Comparison of ENCODE assay signal across 8 cellular contexts in genomic region chr18:24878289-24878688, GRCh38.
DNase-seq lines count a peak whose midpoint lies in the region; ATAC-seq and TF ChIP-seq lines count a peak whose summit lies in the region.

No MANE protein-coding gene starts in this region.

- H3K4me1 ChIP-seq in neural progenitor cell: peaks cover 31% of the 10 kb centered on the region
- no peaks in the 10 kb centered on the region for H3K4me1 ChIP-seq in CD4-positive, alpha-beta memory T cell (ENCODE audit: insufficient read depth, low read length)

- H3F3A ChIP-seq in neural progenitor cell (ENCODE audit: low read depth): peaks cover 27% of the 10 kb centered on the region

- no peaks in the 10 kb centered on the region for H3K79me2 ChIP-seq in neural progenitor cell (ENCODE audit: low read depth)

- WGBS in lower leg skin, 2 donors: 16 to 18% methylated on average over 4 of the region's 4 CpGs

- H3K4me1 Mint-ChIP-seq in endothelial cell (ENCODE audit: unreplicated experiment) (peaks cover 12% of the 10 kb centered on the region), neural progenitor cell (peaks cover 35% of the 10 kb centered on the region)
- H3K4me1 Mint-ChIP-seq in CD4-positive, alpha-beta memory T cell: no peaks in the 10 kb centered on the region

- H3K4me3 ChIP-seq in neural progenitor cell (no peak overlapping the region), lower leg skin (ENCODE audit: low read depth, poor library complexity, severe bottlenecking) (no peak overlapping the region)
- no peak overlapping the region for H3K4me3 ChIP-seq in CD4-positive, alpha-beta memory T cell (ENCODE audit: low read length in 2 of 2)

- no peaks in the 10 kb centered on the region for H4K20me1 ChIP-seq in neural progenitor cell (ENCODE audit: low read depth)

- H3K9me3 ChIP-seq in neural progenitor cell (ENCODE audit: low read depth): no peaks in the 10 kb centered on the region
- H3K9me3 ChIP-seq in CD4-positive, alpha-beta memory T cell (ENCODE audit: control insufficient read depth in 1 of 2, low read length in 2 of 2): no peaks in the 10 kb centered on the region

- no peak overlapping the region for H2AFZ ChIP-seq in neural progenitor cell (replicated peaks)

- H3K4me2 ChIP-seq in neural progenitor cell: peak overlapping the region; percentile 32

- H3K9ac ChIP-seq in neural progenitor cell: no peak overlapping the region

- no peak overlapping the region for H3K4me3 Mint-ChIP-seq in endothelial cell (ENCODE audit: unreplicated experiment)
- peak overlapping the region; percentile 4 for H3K4me3 Mint-ChIP-seq in neural progenitor cell
- H3K4me3 Mint-ChIP-seq in CD4-positive, alpha-beta memory T cell: no peak overlapping the region

- peak overlapping the region; percentile 75 for H3K27ac ChIP-seq in neural progenitor cell
- H3K27ac ChIP-seq in CD4-positive, alpha-beta memory T cell (ENCODE audit: low read depth, low read length): no peak overlapping the region

- POLR2A ChIA-PET in CD4-positive, alpha-beta memory T cell (lab: Charles Lee; ENCODE audit: partially characterized antibody): no interaction called here

- TF ChIP-seq CTCF in endothelial cell (IDR thresholded peaks at IDR 0.05; ENCODE audit: unreplicated experiment): peak; percentile 20
- TF ChIP-seq CTCF in neural progenitor cell (IDR thresholded peaks at IDR 0.05): peak; percentile 76
- no peak for TF ChIP-seq CTCF in lower leg skin (IDR thresholded peaks at IDR 0.05)

- ATAC-seq in GM18867 (IDR thresholded peaks at IDR 0.05; ENCODE audit: unreplicated experiment) (peak; percentile 62), GM19463 (IDR thresholded peaks at IDR 0.05; ENCODE audit: unreplicated experiment) (no peak), HG02981 (IDR thresholded peaks at IDR 0.05; ENCODE audit: unreplicated experiment) (no peak)

- H3K9me3 Mint-ChIP-seq in endothelial cell (ENCODE audit: unreplicated experiment): no peaks in the 10 kb centered on the region
- peaks cover 11% of the 10 kb centered on the region for H3K9me3 Mint-ChIP-seq in neural progenitor cell
- H3K9me3 Mint-ChIP-seq in CD4-positive, alpha-beta memory T cell: peaks cover 0 to 3% (median 0%) of the 10 kb centered on the region in 8 donors

- H3K36me3 Mint-ChIP-seq in endothelial cell (ENCODE audit: low read depth, unreplicated experiment) (no peaks in the 10 kb centered on the region), neural progenitor cell (peaks cover 14% of the 10 kb centered on the region)
- H3K36me3 Mint-ChIP-seq in CD4-positive, alpha-beta memory T cell: no peaks in the 10 kb centered on the region

- no peak overlapping the region for H3K27ac Mint-ChIP-seq in endothelial cell (ENCODE audit: unreplicated experiment)
- H3K27ac Mint-ChIP-seq in neural progenitor cell: peak overlapping the region; percentile 59
- no peak overlapping the region for H3K27ac Mint-ChIP-seq in CD4-positive, alpha-beta memory T cell

- intact Hi-C loops in CD4-positive, alpha-beta memory T cell (cut with micrococcal nuclease): no loop called here
- intact Hi-C loops in lower leg skin (cut with DNase I; ENCODE audit: low total_unique reads): no loop called here

- H3K27me3 Mint-ChIP-seq in endothelial cell (ENCODE audit: unreplicated experiment) (peaks cover 2% of the 10 kb centered on the region), neural progenitor cell (ENCODE audit: insufficient read depth, low read depth) (no peaks in the 10 kb centered on the region)
- peaks cover 1 to 2% of the 10 kb centered on the region in 2 donors for H3K27me3 Mint-ChIP-seq in CD4-positive, alpha-beta memory T cell

- DNase-seq in NCI-H82 treated with DMSO at 0.1 percent for 48 hours (lab: John Stamatoyannopoulos, UW; ENCODE audit: unreplicated experiment) (peak; percentile 1), endothelial cell (ENCODE audit: low spot score) (peak; percentile 31), neural progenitor cell (ENCODE audit: low spot score) (peak; percentile 53), lower leg skin (ENCODE audit: low spot score in 2 of 2) (no peak)
- no peak for DNase-seq in CD4-positive, alpha-beta memory T cell

- H3K36me3 ChIP-seq in neural progenitor cell: no peaks in the 10 kb centered on the region
- no peaks in the 10 kb centered on the region for H3K36me3 ChIP-seq in CD4-positive, alpha-beta memory T cell (ENCODE audit: insufficient read depth, low read length)

- CTCF ChIA-PET in CD4-positive, alpha-beta memory T cell (lab: Charles Lee; ENCODE audit: partially characterized antibody): no interaction called here

- no peaks in the 10 kb centered on the region for H3K27me3 ChIP-seq in neural progenitor cell
- no peaks in the 10 kb centered on the region for H3K27me3 ChIP-seq in CD4-positive, alpha-beta memory T cell (ENCODE audit: insufficient read depth, low read length)

- TF ChIP-seq POLR2A in lower leg skin (IDR thresholded peaks at IDR 0.05): no peak

Comparison
In these comparisons a context has a peak if more than half of its experiments do, and no peak if none do; other contexts are left out.
1. DNase-seq: peak in NCI-H82 treated with DMSO at 0.1 percent for 48 hours (single experiment), endothelial cell (single experiment) and neural progenitor cell (single experiment); none in CD4-positive, alpha-beta memory T cell (0 of 5) and lower leg skin (0 of 2).
2. CTCF ChIP-seq: peak in endothelial cell (single experiment) and neural progenitor cell (single experiment); none in lower leg skin (0 of 3).